Comparison of ENCODE assay signal across 8 cellular contexts in the genomic region with DNA sequence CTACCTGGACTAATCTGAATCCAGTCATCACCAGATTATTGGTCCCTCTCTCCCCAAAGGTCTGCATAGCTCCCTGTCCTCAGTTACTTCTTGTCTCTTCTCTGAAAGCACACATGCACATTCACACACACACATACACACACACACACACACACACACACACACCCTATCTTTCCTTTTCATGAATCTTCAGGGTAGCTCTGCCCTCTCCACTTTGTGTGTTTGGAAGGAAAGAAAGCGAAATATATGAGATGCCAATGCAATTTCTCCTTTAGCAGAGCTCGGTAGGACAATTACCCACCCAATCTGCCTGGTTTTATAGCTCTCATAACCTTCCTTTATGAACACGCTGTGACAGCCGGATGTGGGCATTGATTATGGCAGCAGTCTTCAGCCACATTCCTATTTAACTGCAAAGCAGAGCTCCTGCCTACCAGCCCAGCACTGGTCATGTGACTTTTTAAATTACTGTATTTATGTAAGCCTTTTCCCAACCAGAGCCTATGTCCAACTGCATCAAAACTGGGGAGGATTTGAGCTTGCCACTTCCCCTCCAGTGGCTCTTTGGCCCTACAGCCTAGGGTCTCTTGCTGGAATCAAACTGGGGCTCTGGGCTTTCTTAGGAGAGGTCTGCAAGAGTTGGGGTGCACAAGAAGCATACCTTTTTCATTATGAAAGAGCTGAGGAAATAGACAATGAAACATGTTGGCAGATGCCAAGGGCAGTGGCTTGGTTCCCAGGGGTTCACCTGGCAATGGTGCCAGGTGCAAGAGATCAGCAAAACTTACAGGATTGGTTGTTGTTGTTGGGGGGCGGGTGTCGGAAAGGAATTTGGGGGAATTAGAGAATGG. TPM values are rescaled to one million over a fixed set of nuclear protein-coding genes. Genes with fewer than 3 reads are reported as not detected.
DNase-seq lines count a peak whose midpoint lies in the region; ATAC-seq lines count a peak whose summit lies in the region.

No MANE protein-coding gene starts in this region.

- H3K36me3 Mint-ChIP-seq in activated T-cell treated with anti-CD3 and anti-CD28 coated beads, Interleukin-2, amount 50 U/mL, for 72 hours (ENCODE audit: insufficient read depth in 2 of 2), result peaks cover 3 to 6% of the 10 kb centered on the region in 2 donors

- ATAC-seq in activated T-cell treated with anti-CD3 and anti-CD28 coated beads, Interleukin-2, amount 50 U/mL, for 72 hours (replicated peaks in 1 of 2), result no peak
- ATAC-seq in left ventricle myocardium superior, result peak; percentile 2

- H3K4me1 Mint-ChIP-seq in activated T-cell treated with anti-CD3 and anti-CD28 coated beads, Interleukin-2, amount 50 U/mL, for 72 hours (ENCODE audit: low read depth), result peaks cover 69% of the 10 kb centered on the region

- no peaks in the 10 kb centered on the region for H3K27me3 Mint-ChIP-seq in activated T-cell treated with anti-CD3 and anti-CD28 coated beads, Interleukin-2, amount 50 U/mL, for 72 hours (ENCODE audit: low read depth)

- intact Hi-C loops in left ventricle myocardium superior (cut with micrococcal nuclease), result no loop called here

- peak overlapping the region; percentile 15 for H3K27ac Mint-ChIP-seq in activated T-cell treated with anti-CD3 and anti-CD28 coated beads, Interleukin-2, amount 50 U/mL, for 72 hours

- DNase-seq in EH (ENCODE audit: low read depth) (peak; percentile 89), Kasumi-1 (lab: John Stamatoyannopoulos, UW) (peak; percentile 83 to 89), left ventricle myocardium superior (no peak), substantia nigra (lab: John Stamatoyannopoulos, UW) (peak in 1 of 49 donors; percentile 31), GM19238 (ENCODE audit: insufficient read length, low spot score) (no peak), GOT3 (lab: John Stamatoyannopoulos, UW) (no peak)
- DNase-seq in activated T-cell treated with anti-CD3 and anti-CD28 coated beads, Interleukin-2, amount 50 U/mL, for 72 hours, result peak; percentile 20 to 29
- no peak for DNase-seq in activated CD4-positive, CD25-positive, alpha-beta regulatory T cell (lab: John Stamatoyannopoulos, UW)

- H3K4me3 Mint-ChIP-seq in activated T-cell treated with anti-CD3 and anti-CD28 coated beads, Interleukin-2, amount 50 U/mL, for 72 hours, result peak overlapping the region; percentile 92 to 95

- peak overlapping the region; percentile 81 for H3K27ac ChIP-seq in substantia nigra (ENCODE audit: low read depth, low read length, poor library complexity, severe bottlenecking)

- no peaks in the 10 kb centered on the region for H3K9me3 Mint-ChIP-seq in activated T-cell treated with anti-CD3 and anti-CD28 coated beads, Interleukin-2, amount 50 U/mL, for 72 hours

RNA-seq across cellular contexts. Expression of gene MATR3, which starts 20.8 kb away (rescaled TPM):
- 100 to 1,000 TPM; 124 to 164 TPM for total RNA-seq in activated T-cell treated with anti-CD3 and anti-CD28 coated beads, Interleukin-2, amount 50 U/mL, for 72 hours
- 121 TPM for total RNA-seq in left ventricle myocardium superior

Comparison
In these comparisons a context has a peak if more than half of its experiments do, and no peak if none do; other contexts are left out.
1. DNase-seq: peak in EH (single experiment), Kasumi-1 (2 of 2) and activated T-cell treated with anti-CD3 and anti-CD28 coated beads, Interleukin-2, amount 50 U/mL, for 72 hours (2 of 2); none in left ventricle myocardium superior (single experiment), activated CD4-positive, CD25-positive, alpha-beta regulatory T cell (0 of 4), GM19238 (single experiment) and GOT3 (single experiment).